ENCODE assay signal across 1 cellular context in genomic region chr1:145985129-145985501, GRCh38.
TF ChIP-seq lines count a peak whose summit lies in the region.

No MANE protein-coding gene starts in this region.

TF ChIP-seq in WTC11, 78 proteins besides CTCF, POLR2A, EP300 and RAD21 (continued from another document):
- TF ChIP-seq, protein P1, sequence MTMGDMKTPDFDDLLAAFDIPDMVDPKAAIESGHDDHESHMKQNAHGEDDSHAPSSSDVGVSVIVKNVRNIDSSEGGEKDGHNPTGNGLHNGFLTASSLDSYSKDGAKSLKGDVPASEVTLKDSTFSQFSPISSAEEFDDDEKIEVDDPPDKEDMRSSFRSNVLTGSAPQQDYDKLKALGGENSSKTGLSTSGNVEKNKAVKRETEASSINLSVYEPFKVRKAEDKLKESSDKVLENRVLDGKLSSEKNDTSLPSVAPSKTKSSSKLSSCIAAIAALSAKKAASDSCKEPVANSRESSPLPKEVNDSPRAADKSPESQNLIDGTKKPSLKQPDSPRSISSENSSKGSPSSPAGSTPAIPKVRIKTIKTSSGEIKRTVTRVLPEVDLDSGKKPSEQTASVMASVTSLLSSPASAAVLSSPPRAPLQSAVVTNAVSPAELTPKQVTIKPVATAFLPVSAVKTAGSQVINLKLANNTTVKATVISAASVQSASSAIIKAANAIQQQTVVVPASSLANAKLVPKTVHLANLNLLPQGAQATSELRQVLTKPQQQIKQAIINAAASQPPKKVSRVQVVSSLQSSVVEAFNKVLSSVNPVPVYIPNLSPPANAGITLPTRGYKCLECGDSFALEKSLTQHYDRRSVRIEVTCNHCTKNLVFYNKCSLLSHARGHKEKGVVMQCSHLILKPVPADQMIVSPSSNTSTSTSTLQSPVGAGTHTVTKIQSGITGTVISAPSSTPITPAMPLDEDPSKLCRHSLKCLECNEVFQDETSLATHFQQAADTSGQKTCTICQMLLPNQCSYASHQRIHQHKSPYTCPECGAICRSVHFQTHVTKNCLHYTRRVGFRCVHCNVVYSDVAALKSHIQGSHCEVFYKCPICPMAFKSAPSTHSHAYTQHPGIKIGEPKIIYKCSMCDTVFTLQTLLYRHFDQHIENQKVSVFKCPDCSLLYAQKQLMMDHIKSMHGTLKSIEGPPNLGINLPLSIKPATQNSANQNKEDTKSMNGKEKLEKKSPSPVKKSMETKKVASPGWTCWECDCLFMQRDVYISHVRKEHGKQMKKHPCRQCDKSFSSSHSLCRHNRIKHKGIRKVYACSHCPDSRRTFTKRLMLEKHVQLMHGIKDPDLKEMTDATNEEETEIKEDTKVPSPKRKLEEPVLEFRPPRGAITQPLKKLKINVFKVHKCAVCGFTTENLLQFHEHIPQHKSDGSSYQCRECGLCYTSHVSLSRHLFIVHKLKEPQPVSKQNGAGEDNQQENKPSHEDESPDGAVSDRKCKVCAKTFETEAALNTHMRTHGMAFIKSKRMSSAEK (CRISPR knock-in tag; IDR thresholded peaks at IDR 0.05; ENCODE audit: borderline replicate concordance), result no peak
- TF ChIP-seq HMGXB4 (CRISPR knock-in tag; IDR thresholded peaks at IDR 0.05) (no peak), NFATC4 (CRISPR knock-in tag; IDR thresholded peaks at IDR 0.05) (no peak), ZNF138 (CRISPR knock-in tag; conservative IDR thresholded peaks at IDR 0.05) (no peak), ZNF416 (CRISPR knock-in tag; IDR thresholded peaks at IDR 0.05) (no peak), FOXP1 (CRISPR knock-in tag; IDR thresholded peaks at IDR 0.05; ENCODE audit: borderline replicate concordance) (no peak), ZNF317 (CRISPR knock-in tag; IDR thresholded peaks at IDR 0.05; ENCODE audit: borderline replicate concordance, low read depth) (no peak), ZNF121 (CRISPR knock-in tag; IDR thresholded peaks at IDR 0.05) (no peak)
